2 cellular contexts compared by ENCODE assay signal in genomic region chr7:71364559-71364958, GRCh38.
TF ChIP-seq lines count a peak whose summit lies in the region.

No MANE protein-coding gene starts in this region.

TF ChIP-seq in GM23338, 12 proteins besides CTCF, POLR2A, EP300 and RAD21:
- TF ChIP-seq ZNF462 (CRISPR knock-in tag; IDR thresholded peaks at IDR 0.05) (0 out of 2 replicates have a peak, but pooled peaks have one; percentile 26), POLR2AphosphoS5 (IDR thresholded peaks at IDR 0.05; ENCODE audit: low read depth) (no peak), JUNB (IDR thresholded peaks at IDR 0.05; ENCODE audit: unreplicated experiment) (no peak)

TF ChIP-seq in H1, 55 proteins besides CTCF, POLR2A, EP300 and RAD21:
- TF ChIP-seq RNF2 (IDR thresholded peaks at IDR 0.05; ENCODE audit: borderline replicate concordance, low read depth, low read length, missing control alignments, poor library complexity, severe bottlenecking) (no peak), PHF8 (conservative IDR thresholded peaks at IDR 0.05; ENCODE audit: low read depth, low read length) (no peak), CHD7 (IDR thresholded peaks at IDR 0.05; ENCODE audit: insufficient replicate concordance, low read length) (no peak), ATF3 (IDR thresholded peaks at IDR 0.05; ENCODE audit: insufficient read depth, low read depth, low read length) (no peak), EGR1 (IDR thresholded peaks at IDR 0.05; ENCODE audit: borderline replicate concordance, low read depth, low read length) (no peak), HDAC6 (IDR thresholded peaks at IDR 0.05; ENCODE audit: low read depth, low read length) (no peak), POLR2AphosphoS5 (IDR thresholded peaks at IDR 0.05; ENCODE audit: low read depth, low read length) (no peak), USF2 (IDR thresholded peaks at IDR 0.05; ENCODE audit: low read length) (no peak), FOSL1 (IDR thresholded peaks at IDR 0.05; ENCODE audit: insufficient read depth, low read depth, low read length) (no peak)
